9 cellular contexts compared by ENCODE assay signal in the genomic region with DNA sequence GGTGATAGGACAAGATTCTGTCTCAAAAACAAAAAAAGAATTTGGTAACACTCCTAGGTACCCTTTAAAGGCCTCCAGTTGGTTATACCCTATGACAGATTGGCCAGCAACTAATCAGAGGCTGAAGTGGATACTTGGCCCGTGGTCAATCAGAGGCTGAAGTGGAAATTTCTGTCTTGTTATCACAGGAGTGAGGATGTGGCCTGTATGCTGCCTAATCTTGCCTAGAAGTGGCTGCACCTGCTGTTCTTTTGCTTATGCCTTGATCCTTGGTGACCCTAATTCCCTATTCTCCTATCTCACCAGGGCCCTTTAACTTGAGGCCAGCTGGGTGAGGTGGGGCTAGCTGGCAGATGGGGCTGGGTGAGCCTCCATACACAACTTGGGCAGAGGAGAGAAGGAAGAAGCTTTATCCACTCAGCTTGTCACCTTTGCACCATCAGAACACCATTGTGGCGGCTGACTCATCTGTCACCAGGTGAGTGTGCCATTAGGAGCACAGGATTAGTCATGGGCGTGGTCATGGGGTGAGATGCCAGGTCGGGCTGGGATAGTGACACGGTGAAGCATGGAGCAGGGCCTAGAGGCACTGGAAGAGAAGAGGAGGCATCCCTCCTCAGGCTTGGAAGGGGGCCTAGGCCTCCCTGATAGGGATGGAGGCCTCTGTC. TPM values are rescaled to one million over a fixed set of nuclear protein-coding genes. Genes with fewer than 3 reads are reported as not detected.
DNase-seq lines count a peak whose midpoint lies in the region; ATAC-seq and TF ChIP-seq lines count a peak whose summit lies in the region.
"Had no signal": no experiment of that assay in that cellular context is flagged by ENCODE, and none has a peak within 500 bp of the region (broad histone marks: within the 10 kb centered on the region; RNA-seq: fewer than 3 reads in every experiment).

No MANE protein-coding gene starts in this region.

- H3K27ac ChIP-seq in parathyroid adenoma (peak overlapping the region; percentile 86), uterus (no peak overlapping the region)

- peaks cover 28% of the 10 kb centered on the region for H3K4me1 ChIP-seq in parathyroid adenoma
- H3K4me1 ChIP-seq in BE2C, result peaks cover 2% of the 10 kb centered on the region; the same call in 1 of the 2 replicates
- no peaks in the 10 kb centered on the region for H3K4me1 ChIP-seq in uterus

- H3K27me3 ChIP-seq in parathyroid adenoma (ENCODE audit: control insufficient read depth, insufficient read depth, low read length), result no peaks in the 10 kb centered on the region
- H3K27me3 ChIP-seq in BE2C, result no peaks in the 10 kb centered on the region
- H3K27me3 ChIP-seq in uterus, result no peaks in the 10 kb centered on the region

- H3K79me2 ChIP-seq in parathyroid adenoma, result no peaks in the 10 kb centered on the region

- no peak overlapping the region for H3K4me2 ChIP-seq in parathyroid adenoma (ENCODE audit: low read length)

- peak overlapping the region; percentile 34 for H3K27ac Mint-ChIP-seq in activated naive CD8-positive, alpha-beta T cell
- H3K27ac Mint-ChIP-seq in glutamatergic neuron (ENCODE audit: unreplicated experiment), result no peak overlapping the region

- TF ChIP-seq CTCF in parathyroid adenoma (IDR thresholded peaks at IDR 0.05) (no peak), BE2C (IDR thresholded peaks at IDR 0.05; ENCODE audit: low read depth, low read length) (no peak), glutamatergic neuron (IDR thresholded peaks at IDR 0.05; ENCODE audit: partially characterized antibody, unreplicated experiment) (no peak), uterus (IDR thresholded peaks at IDR 0.05) (no peak)

- no peaks in the 10 kb centered on the region for H3K9me3 ChIP-seq in parathyroid adenoma (ENCODE audit: control insufficient read depth, low read length)
- no peaks in the 10 kb centered on the region for H3K9me3 ChIP-seq in BE2C
- no peaks in the 10 kb centered on the region for H3K9me3 ChIP-seq in uterus

- H3K4me3 Mint-ChIP-seq in activated naive CD8-positive, alpha-beta T cell, result no peak overlapping the region
- no peak overlapping the region for H3K4me3 Mint-ChIP-seq in glutamatergic neuron (ENCODE audit: unreplicated experiment)

- no peak for TF ChIP-seq POLR2A in uterus (IDR thresholded peaks at IDR 0.05)

- in situ Hi-C loops in Caki2 (cut with HindIII; ENCODE audit: low pct_unique_long_range_greater_than_20kb, low sequenced_read_pairs), result no loop called here

- peaks cover 10% of the 10 kb centered on the region for H3K4me1 Mint-ChIP-seq in activated naive CD8-positive, alpha-beta T cell (ENCODE audit: low read depth)
- H3K4me1 Mint-ChIP-seq in glutamatergic neuron (ENCODE audit: low read depth, unreplicated experiment), result peaks cover 6% of the 10 kb centered on the region

- intact Hi-C loops in uterus (cut with DNase I; ENCODE audit: low total_unique reads), result no loop called here

- no peaks in the 10 kb centered on the region for H3K27me3 Mint-ChIP-seq in activated naive CD8-positive, alpha-beta T cell
- H3K27me3 Mint-ChIP-seq in glutamatergic neuron (ENCODE audit: unreplicated experiment), result no peaks in the 10 kb centered on the region

- no peak overlapping the region for H3K9ac ChIP-seq in parathyroid adenoma

- H2AFZ ChIP-seq in parathyroid adenoma, result peak overlapping the region; percentile 17

- no peaks in the 10 kb centered on the region for H3K9me3 Mint-ChIP-seq in activated naive CD8-positive, alpha-beta T cell (ENCODE audit: low read depth)
- peaks cover 3% of the 10 kb centered on the region for H3K9me3 Mint-ChIP-seq in glutamatergic neuron (ENCODE audit: unreplicated experiment)

- no peaks in the 10 kb centered on the region for H3K36me3 Mint-ChIP-seq in activated naive CD8-positive, alpha-beta T cell
- no peaks in the 10 kb centered on the region for H3K36me3 Mint-ChIP-seq in glutamatergic neuron (ENCODE audit: unreplicated experiment)

- H3K4me3 ChIP-seq in parathyroid adenoma (ENCODE audit: low read depth, low read length), result no peak overlapping the region
- no peak overlapping the region for H3K4me3 ChIP-seq in BE2C (ENCODE audit: low read depth, low read length)
- H3K4me3 ChIP-seq in uterus, result no peak overlapping the region

- peak; percentile 61 for DNase-seq in Caki2 (ENCODE audit: low read depth)
- DNase-seq in NCI-H2196 (lab: John Stamatoyannopoulos, UW; ENCODE audit: unreplicated experiment), result peak; percentile 66
- DNase-seq in BE2C, result no peak
- no peak for DNase-seq in glutamatergic neuron
- DNase-seq in uterus, result no peak
- DNase-seq: DND-41 had no signal

- ATAC-seq in HG03196 (IDR thresholded peaks at IDR 0.05; ENCODE audit: unreplicated experiment), result no peak

- H3K36me3 ChIP-seq in parathyroid adenoma (ENCODE audit: control insufficient read depth, insufficient read depth, low read length) (no peaks in the 10 kb centered on the region), BE2C (no peaks in the 10 kb centered on the region), uterus (no peaks in the 10 kb centered on the region)

RNA-seq across cellular contexts. Expression of a gene that starts 41.5 kb away (rescaled TPM):
- 23.6 and 46.7 TPM in 2 replicates for total RNA-seq in Caki2 (2014; rRNA removed; shearing (Covaris generic); ENCODE audit: low replicate concordance)
- polyA plus RNA-seq in BE2C (2012; ENCODE audit: insufficient read depth, insufficient read length, low read depth), result 60.3 TPM
- total RNA-seq in glutamatergic neuron (ENCODE audit: unreplicated experiment) (34.9 TPM), uterus (100 to 1,000 TPM in 1 of 4 donors, 10 to 100 TPM in 3; 38.0 to 612 (median 81.9) TPM)

RNA-seq across cellular contexts. Expression of a gene that starts 57.5 kb away (rescaled TPM):
- total RNA-seq in Caki2 (2014; rRNA removed; shearing (Covaris generic); ENCODE audit: low replicate concordance), result 9.1 and 9.5 TPM in 2 replicates
- 5.7 TPM for polyA plus RNA-seq in BE2C (2012; ENCODE audit: insufficient read depth, insufficient read length, low read depth)
- total RNA-seq in glutamatergic neuron (ENCODE audit: unreplicated experiment) (23.8 TPM), uterus (10 to 100 TPM in 3 of 4 donors, 1 to 10 TPM in 1; 7.2 to 51.3 (median 30.7) TPM)

Comparison
In these comparisons a context has a peak if more than half of its experiments do, and no peak if none do; other contexts are left out.
1. DNase-seq: peak in Caki2 (single experiment) and NCI-H2196 (single experiment); none in BE2C (single experiment), glutamatergic neuron (single experiment) and uterus (0 of 2).